In genomic region chr3:172057624-172058023, GRCh38 we compare ENCODE assay signal across 3 cellular contexts.
TF ChIP-seq lines count a peak whose summit lies in the region.

No MANE protein-coding gene starts in this region.

TF ChIP-seq in HepG2, 621 proteins besides CTCF, POLR2A, EP300 and RAD21:
- TF ChIP-seq ZNF770 (CRISPR knock-in tag; IDR thresholded peaks at IDR 0.05) (no peak), TARDBP (CRISPR knock-in tag; IDR thresholded peaks at IDR 0.05) (no peak), ZNF264 (CRISPR knock-in tag; IDR thresholded peaks at IDR 0.05) (no peak), RNF219 (CRISPR knock-in tag; IDR thresholded peaks at IDR 0.05) (no peak)
TF ChIP-seq in HepG2: peak in this region for 0.

TF ChIP-seq in SK-N-SH treated with all-trans-retinoic acid at 6 μM for 48 hours, 23 proteins besides CTCF, POLR2A, EP300 and RAD21:
- TF ChIP-seq PATZ1 (CRISPR knock-in tag; IDR thresholded peaks at IDR 0.05; ENCODE audit: borderline replicate concordance): no peak
- TF ChIP-seq POU6F1 (CRISPR knock-in tag; IDR thresholded peaks at IDR 0.05; ENCODE audit: borderline replicate concordance, low read depth): no peak
- no peak for TF ChIP-seq ARNTL (CRISPR knock-in tag; IDR thresholded peaks at IDR 0.05; ENCODE audit: borderline replicate concordance, low read depth)
- TF ChIP-seq PPARA (CRISPR knock-in tag; IDR thresholded peaks at IDR 0.05; ENCODE audit: borderline replicate concordance): no peak
- TF ChIP-seq ZNF565 (CRISPR knock-in tag; conservative IDR thresholded peaks at IDR 0.05; ENCODE audit: low read depth): no peak
- no peak for TF ChIP-seq ZC3H10 (CRISPR knock-in tag; IDR thresholded peaks at IDR 0.05)

TF ChIP-seq in WTC11, 78 proteins besides CTCF, POLR2A, EP300 and RAD21:
- TF ChIP-seq PRDM15 (CRISPR knock-in tag; IDR thresholded peaks at IDR 0.05) (no peak), JUN (CRISPR knock-in tag; IDR thresholded peaks at IDR 0.05) (no peak), GRHL2 (CRISPR knock-in tag; IDR thresholded peaks at IDR 0.05; ENCODE audit: insufficient replicate concordance, severe bottlenecking) (no peak), ZNF671 (CRISPR knock-in tag; IDR thresholded peaks at IDR 0.05) (no peak), ETV6 (CRISPR knock-in tag; IDR thresholded peaks at IDR 0.05) (no peak), FOXP4 (CRISPR knock-in tag; IDR thresholded peaks at IDR 0.05) (no peak), NR1H2 (CRISPR knock-in tag; IDR thresholded peaks at IDR 0.05) (no peak), SP1 (CRISPR knock-in tag; conservative IDR thresholded peaks at IDR 0.05) (no peak), ARID4B (CRISPR knock-in tag; IDR thresholded peaks at IDR 0.05; ENCODE audit: borderline replicate concordance) (no peak), NFE2L1 (CRISPR knock-in tag; IDR thresholded peaks at IDR 0.05) (no peak), CDX4 (CRISPR knock-in tag; IDR thresholded peaks at IDR 0.05; ENCODE audit: borderline replicate concordance) (no peak)
